In genomic region chr3:71930056-71930991, GRCh38 we compare ENCODE assay signal across 8 cellular contexts.
DNase-seq lines count a peak whose midpoint lies in the region; ATAC-seq, FAIRE-seq and TF ChIP-seq lines count a peak whose summit lies in the region.

No MANE protein-coding gene starts in this region.

- ATAC-seq in GM19463 (IDR thresholded peaks at IDR 0.05; ENCODE audit: unreplicated experiment) (peak; percentile 81), heart right ventricle (peak in 6 of 8 donors; percentile 20 to 86 (median 54)), GM19324 (IDR thresholded peaks at IDR 0.05; ENCODE audit: low FRiP score, unreplicated experiment) (no peak)

- H3K4me1 Mint-ChIP-seq in Caco-2 (ENCODE audit: low read depth, unreplicated experiment): no peaks in the 10 kb centered on the region

- WGBS in heart right ventricle, 2 donors: 54 to 56% methylated on average over 10 of the region's 10 CpGs

- H3K4me1 ChIP-seq in Caco-2 (no peaks in the 10 kb centered on the region), heart right ventricle (peaks cover 0 to 3% (median 0%) of the 10 kb centered on the region in 9 donors)

- CTCF ChIA-PET in Caco-2 (lab: Charles Lee): interaction anchor here (1.6 kb wide), 1 partner anchor 55 kb away, joined by 3 read pairs; no protein-coding TSS in a partner anchor

- intact Hi-C loops in Caco-2 (cut with micrococcal nuclease; ENCODE audit: unreplicated experiment) (no loop called here), heart right ventricle (cut with DNase I) (no loop called here)

- BruUV-seq in Caco-2 (replicated peaks; lab: Mats Ljungman, UMichigan): no TSS peak

- no peak overlapping the region for H3K27ac Mint-ChIP-seq in Caco-2 (ENCODE audit: unreplicated experiment)

- H3K4me3 ChIP-seq in Caco-2 (ENCODE audit: low read depth, low read length): no peak overlapping the region
- H3K4me3 ChIP-seq in heart right ventricle: no peak overlapping the region
- H3K4me3 ChIP-seq in coronary artery: no peak overlapping the region

- DNase-seq in Caco-2: peak in 1 of 2 experiments; percentile 19
- DNase-seq in SHP77 treated with DMSO at 0.1 percent for 48 hours (lab: John Stamatoyannopoulos, UW): peak; percentile 0
- DNase-seq in heart right ventricle: peak in 1 of 2 donors; percentile 4
- peak; percentile 45 for DNase-seq in urothelium cell line (ENCODE audit: low spot score)
- no peak for DNase-seq in coronary artery (ENCODE audit: low spot score)
- no peak for DNase-seq in DMS79 treated with DMSO at 0.1 percent for 48 hours (lab: John Stamatoyannopoulos, UW)

- H3K27me3 ChIP-seq in Caco-2 (replicated peaks; ENCODE audit: control insufficient read depth, insufficient read depth, low read length) (no peaks in the 10 kb centered on the region), heart right ventricle (peaks cover 0 to 31% (median 4%) of the 10 kb centered on the region in 7 donors)

- POLR2A ChIA-PET in Caco-2 (lab: Charles Lee): no interaction called here

- FAIRE-seq in urothelium cell line (lab: Jason Lieb, UNC): no peak

- H3K9me3 ChIP-seq in Caco-2: no peaks in the 10 kb centered on the region
- no peaks in the 10 kb centered on the region for H3K9me3 ChIP-seq in heart right ventricle

- H3K27me3 Mint-ChIP-seq in Caco-2 (ENCODE audit: insufficient read depth, unreplicated experiment): peaks cover 20% of the 10 kb centered on the region

- TF ChIP-seq CTCF in Caco-2 (IDR thresholded peaks at IDR 0.05; ENCODE audit: insufficient read depth in 1 of 2, low read depth in 1 of 2, low read length in 1 of 2, severe bottlenecking in 1 of 2, unreplicated experiment in 1 of 2): peak; percentile 44 to 54
- peak in 5 of 9 donors; percentile 16 to 40 (median 20) for TF ChIP-seq CTCF in heart right ventricle (IDR thresholded peaks at IDR 0.05)
- no peak for TF ChIP-seq CTCF in coronary artery (IDR thresholded peaks at IDR 0.05)

- H3K36me3 ChIP-seq in Caco-2 (ENCODE audit: control insufficient read depth, insufficient read depth, low read length) (no peaks in the 10 kb centered on the region), heart right ventricle (no peaks in the 10 kb centered on the region)

- H3K9me3 Mint-ChIP-seq in Caco-2 (ENCODE audit: unreplicated experiment): no peaks in the 10 kb centered on the region

- no peaks in the 10 kb centered on the region for H3K36me3 Mint-ChIP-seq in Caco-2 (ENCODE audit: insufficient read depth, unreplicated experiment)

- H3K27ac ChIP-seq in heart right ventricle (no peak overlapping the region), coronary artery (no peak overlapping the region)

- no peak overlapping the region for H3K4me3 Mint-ChIP-seq in Caco-2 (ENCODE audit: unreplicated experiment)

Comparison
In these comparisons a context has a peak if more than half of its experiments do, and no peak if none do; other contexts are left out.
1. DNase-seq: peak in SHP77 treated with DMSO at 0.1 percent for 48 hours (single experiment) and urothelium cell line (single experiment); none in coronary artery (single experiment) and DMS79 treated with DMSO at 0.1 percent for 48 hours (single experiment).